21 cellular contexts compared by ENCODE assay signal in the genomic region with DNA sequence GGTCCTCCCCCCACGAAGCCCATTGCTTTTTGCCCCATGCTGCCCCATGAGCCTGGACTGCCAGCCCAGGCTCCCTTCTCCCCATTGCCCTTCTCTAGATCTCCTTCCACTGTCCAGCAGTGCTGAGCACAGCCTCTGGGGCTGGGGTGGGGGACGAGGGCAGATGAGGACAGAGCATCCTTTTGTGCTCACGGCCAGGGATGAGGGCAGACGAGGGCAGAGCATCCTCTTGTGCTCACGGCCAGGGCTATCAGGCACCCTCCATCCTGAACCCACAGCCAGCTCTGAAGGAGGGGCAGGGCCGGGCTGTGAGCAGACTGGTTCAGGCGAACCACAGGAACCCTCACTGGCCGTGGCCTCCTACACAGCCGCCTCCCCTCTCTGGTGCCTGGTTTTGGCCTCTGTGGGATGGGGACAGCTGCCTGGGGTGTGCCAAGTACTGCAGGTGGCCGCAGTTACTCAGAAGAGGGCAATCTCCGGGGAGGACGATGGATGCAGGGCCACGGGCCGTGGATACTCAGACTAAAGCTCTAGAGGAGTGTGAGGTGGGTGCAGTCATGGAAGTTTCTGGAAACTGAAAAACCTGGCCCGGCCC.
A peak's percentile ranks its signal among the peaks of the same experiment; 100 is the strongest.
DNase-seq lines count a peak whose midpoint lies in the region; ATAC-seq, FAIRE-seq and TF ChIP-seq lines count a peak whose summit lies in the region.
"Had no signal": no experiment of that assay in that cellular context is flagged by ENCODE, and none has a peak within 500 bp of the region (broad histone marks: within the 10 kb centered on the region; RNA-seq: fewer than 3 reads in every experiment).

No MANE protein-coding gene starts in this region.

- peak; percentile 62 to 68 for DNase-seq in frontal cortex (ENCODE audit: low spot score in 2 of 2)
- DNase-seq in osteoblast (ENCODE audit: insufficient read length, low spot score, missing footprints): peak; percentile 84
- DNase-seq in PC-3: no peak
- no peak for DNase-seq in amniotic stem cell (lab: John Stamatoyannopoulos, UW)
- no peak for DNase-seq in omental fat pad (ENCODE audit: low spot score)
- DNase-seq in NCI-H1092 treated with DMSO at 0.1 percent for 48 hours (lab: John Stamatoyannopoulos, UW): no peak
- DNase-seq: DMS79; GOT3; MM.1S; NCI-H1092; NCI-H1694; NCI-H2081 treated with DMSO at 0.1 percent for 48 hours; NK-92 treated with Interleukin-12 subunit alpha and Interleukin-12 subunit beta, amount 100 ng/mL, for 24 hours; SHP77 treated with DMSO at 0.1 percent for 48 hours had no signal

- H3K4me3 ChIP-seq in osteoblast (ENCODE audit: insufficient read depth, low read length) (no peak overlapping the region), PC-3 (ENCODE audit: low read length) (no peak overlapping the region)

- no peaks in the 10 kb centered on the region for H3F3A ChIP-seq in PC-3 (ENCODE audit: low read length, unreplicated experiment)

- H3K4me2 ChIP-seq in osteoblast (ENCODE audit: insufficient read depth, low read length) (no peak overlapping the region), PC-3 (ENCODE audit: low read length) (no peak overlapping the region)

- H3K27me3 ChIP-seq in layer of hippocampus (ENCODE audit: control insufficient read depth, insufficient read depth, low read length) (no peaks in the 10 kb centered on the region), osteoblast (ENCODE audit: insufficient read depth, low read length) (no peaks in the 10 kb centered on the region), PC-3 (ENCODE audit: low read length) (no peaks in the 10 kb centered on the region)

- H3K9me2 ChIP-seq in PC-3 (replicated peaks; ENCODE audit: low read length): no peaks in the 10 kb centered on the region

- intact Hi-C loops in PC-3 (cut with micrococcal nuclease): no loop called here

- no peak for FAIRE-seq in frontal cortex (lab: Jason Lieb, UNC)
- FAIRE-seq: D721Med, GM12892, GM18507 had no signal

- H3K36me3 ChIP-seq in osteoblast (ENCODE audit: insufficient read depth, low read length): no peaks in the 10 kb centered on the region
- no peaks in the 10 kb centered on the region for H3K36me3 ChIP-seq in PC-3 (ENCODE audit: low read depth, low read length)

- ATAC-seq in PC-3 (no peak), omental fat pad (ENCODE audit: low FRiP score) (no peak)
- ATAC-seq: HCT116 had no signal

- H3K79me2 ChIP-seq in osteoblast (ENCODE audit: insufficient read depth, low read length) (no peaks in the 10 kb centered on the region), PC-3 (ENCODE audit: low read length) (no peaks in the 10 kb centered on the region)

- H3K9me3 ChIP-seq in osteoblast (ENCODE audit: low read depth, low read length) (no peaks in the 10 kb centered on the region), PC-3 (ENCODE audit: low read length) (no peaks in the 10 kb centered on the region)

- peak overlapping the region; percentile 60 for H3K27ac ChIP-seq in angular gyrus (ENCODE audit: low read depth, low read length)
- H3K27ac ChIP-seq in layer of hippocampus (ENCODE audit: low read depth, low read length): peak overlapping the region; percentile 8
- H3K27ac ChIP-seq in osteoblast (ENCODE audit: low read depth, low read length): no peak overlapping the region
- no peak overlapping the region for H3K27ac ChIP-seq in PC-3 (ENCODE audit: low read length)
- H3K27ac ChIP-seq: C4-2B had no signal

- CTCF ChIA-PET in PC-3 (lab: Charles Lee): no interaction called here

- H4K20me1 ChIP-seq in osteoblast (ENCODE audit: insufficient read depth, low read length): no peaks in the 10 kb centered on the region
- H4K20me1 ChIP-seq in PC-3 (ENCODE audit: low read length): no peaks in the 10 kb centered on the region

- no peak for TF ChIP-seq CTCF in osteoblast (IDR thresholded peaks at IDR 0.05; ENCODE audit: extremely low read depth, low read depth, low read length)
- TF ChIP-seq CTCF in PC-3 (conservative IDR thresholded peaks at IDR 0.05; ENCODE audit: low read depth, low read length): no peak
- no peak for TF ChIP-seq CTCF in omental fat pad (IDR thresholded peaks at IDR 0.05)

- BruUV-seq in PC-3 (replicated peaks; lab: Mats Ljungman, UMichigan): no TSS peak

- no peak overlapping the region for H3K9ac ChIP-seq in PC-3 (ENCODE audit: low read length)

- H3K4me1 ChIP-seq in osteoblast (ENCODE audit: insufficient read depth, low read length) (no peaks in the 10 kb centered on the region), PC-3 (ENCODE audit: insufficient read depth, low read length) (no peaks in the 10 kb centered on the region)

- no peak overlapping the region for H2AFZ ChIP-seq in osteoblast (ENCODE audit: low read length)
- H2AFZ ChIP-seq in PC-3 (ENCODE audit: low read length): no peak overlapping the region

- POLR2A ChIA-PET in PC-3 (lab: Charles Lee; ENCODE audit: unreplicated experiment): no interaction called here

Comparison
In these comparisons a context has a peak if more than half of its experiments do, and no peak if none do; other contexts are left out.
1. H3K27ac ChIP-seq: peak in angular gyrus (single experiment) and layer of hippocampus (single experiment); none in osteoblast (single experiment) and PC-3 (single experiment).
2. DNase-seq: peak in frontal cortex (2 of 2) and osteoblast (single experiment); none in PC-3 (single experiment), amniotic stem cell (single experiment), omental fat pad (single experiment) and NCI-H1092 treated with DMSO at 0.1 percent for 48 hours (single experiment).